Comparison of ENCODE assay signal across 13 cellular contexts in genomic region chr7:128832880-128833147, GRCh38. TPM values are rescaled to one million over a fixed set of nuclear protein-coding genes. Genes with fewer than 3 reads are reported as not detected.
DNase-seq lines count a peak whose midpoint lies in the region; ATAC-seq and TF ChIP-seq lines count a peak whose summit lies in the region.
"Had no signal": no experiment of that assay in that cellular context is flagged by ENCODE, and none has a peak within 500 bp of the region (broad histone marks: within the 10 kb centered on the region; RNA-seq: fewer than 3 reads in every experiment).

No MANE protein-coding gene starts in this region.

- no peak overlapping the region for H3K4me3 Mint-ChIP-seq in CD8-positive, alpha-beta memory T cell
- no peak overlapping the region for H3K4me3 Mint-ChIP-seq in T-helper 2 cell treated with Interferon-gamma antibody and Interleukin-4, amounts not matched to agents 5 μg/mL and 100 μg/mL, for 36 hours
- H3K4me3 Mint-ChIP-seq: activated CD8-positive, alpha-beta memory T cell treated with anti-CD3 and anti-CD28 coated beads, Interleukin-2, amount 10 ng/mL, durations not matched to agents 7 days and 5 days had no signal

- H3K36me3 Mint-ChIP-seq in CD8-positive, alpha-beta memory T cell = no peaks in the 10 kb centered on the region
- H3K36me3 Mint-ChIP-seq in T-helper 2 cell treated with Interferon-gamma antibody and Interleukin-4, amounts not matched to agents 5 μg/mL and 100 μg/mL, for 36 hours (ENCODE audit: low read depth) = no peaks in the 10 kb centered on the region
- H3K36me3 Mint-ChIP-seq: activated CD8-positive, alpha-beta memory T cell treated with anti-CD3 and anti-CD28 coated beads, Interleukin-2, amount 10 ng/mL, durations not matched to agents 7 days and 5 days had no signal

- H3K4me3 ChIP-seq in CD8-positive, alpha-beta memory T cell (ENCODE audit: low read length) = no peak overlapping the region
- H3K4me3 ChIP-seq in ascending aorta (peak overlapping the region; percentile 71 to 88), iPS-11a (ENCODE audit: low read depth, low read length) (peak overlapping the region; percentile 58), skeletal muscle cell (ENCODE audit: low read depth, low read length) (peak overlapping the region; percentile 98)
- H3K4me3 ChIP-seq: spleen had no signal

- peaks cover 6 to 21% (median 12%) of the 10 kb centered on the region in 3 donors for H3K4me1 Mint-ChIP-seq in CD8-positive, alpha-beta memory T cell
- peaks cover 2% of the 10 kb centered on the region for H3K4me1 Mint-ChIP-seq in T-helper 2 cell treated with Interferon-gamma antibody and Interleukin-4, amounts not matched to agents 5 μg/mL and 100 μg/mL, for 36 hours (ENCODE audit: low read depth)

- H3K4me1 ChIP-seq in CD8-positive, alpha-beta memory T cell (ENCODE audit: insufficient read depth, low read length) = peaks cover 7% of the 10 kb centered on the region
- peaks cover 9 to 44% of the 10 kb centered on the region in 2 donors for H3K4me1 ChIP-seq in ascending aorta

- DNase-seq in CD8-positive, alpha-beta memory T cell = no peak
- DNase-seq in ascending aorta (ENCODE audit: low spot score in 2 of 2) (no peak), skeletal muscle cell (ENCODE audit: low read depth) (no peak)
- DNase-seq in T-helper 2 cell treated with Interferon-gamma antibody and Interleukin-4, amounts not matched to agents 5 μg/mL and 100 μg/mL, for 36 hours (ENCODE audit: low spot score) = no peak
- DNase-seq: activated CD8-positive, alpha-beta memory T cell treated with anti-CD3 and anti-CD28 coated beads, Interleukin-2, amount 10 ng/mL, durations not matched to agents 7 days and 5 days; NCI-H510A treated with DMSO at 0.1 percent for 48 hours; SW 1271 had no signal

- peak overlapping the region; percentile 74 for H3K27ac ChIP-seq in CD8-positive, alpha-beta memory T cell (ENCODE audit: low read depth, low read length)
- H3K27ac ChIP-seq in ascending aorta = peak overlapping the region; percentile 92 to 95
- H3K27ac ChIP-seq: spleen had no signal

- H3K27ac Mint-ChIP-seq in CD8-positive, alpha-beta memory T cell = no peak overlapping the region
- no peak overlapping the region for H3K27ac Mint-ChIP-seq in T-helper 2 cell treated with Interferon-gamma antibody and Interleukin-4, amounts not matched to agents 5 μg/mL and 100 μg/mL, for 36 hours
- H3K27ac Mint-ChIP-seq: activated CD8-positive, alpha-beta memory T cell treated with anti-CD3 and anti-CD28 coated beads, Interleukin-2, amount 10 ng/mL, durations not matched to agents 7 days and 5 days had no signal

- H3K9me3 ChIP-seq in CD8-positive, alpha-beta memory T cell (ENCODE audit: low read length) = no peaks in the 10 kb centered on the region
- no peaks in the 10 kb centered on the region for H3K9me3 ChIP-seq in ascending aorta
- H3K9me3 ChIP-seq: spleen had no signal

- intact Hi-C loops in ascending aorta (cut with DNase I) = loop anchor here (5.0 kb wide), 2 partner anchors 76 to 994 kb away; no protein-coding TSS in a partner anchor

- no peaks in the 10 kb centered on the region for H3K36me3 ChIP-seq in CD8-positive, alpha-beta memory T cell (ENCODE audit: insufficient read depth, low read length)
- peaks cover 11 to 15% of the 10 kb centered on the region in 2 donors for H3K36me3 ChIP-seq in ascending aorta
- H3K36me3 ChIP-seq: spleen had no signal

- peaks cover 15% of the 10 kb centered on the region for H3K27me3 ChIP-seq in CD8-positive, alpha-beta memory T cell (ENCODE audit: insufficient read depth, low read length, poor library complexity, severe bottlenecking)
- no peaks in the 10 kb centered on the region for H3K27me3 ChIP-seq in ascending aorta

- H3K27me3 Mint-ChIP-seq in CD8-positive, alpha-beta memory T cell = peaks cover 20 to 28% of the 10 kb centered on the region in 2 donors
- peaks cover 45% of the 10 kb centered on the region for H3K27me3 Mint-ChIP-seq in T-helper 2 cell treated with Interferon-gamma antibody and Interleukin-4, amounts not matched to agents 5 μg/mL and 100 μg/mL, for 36 hours (ENCODE audit: low read depth)

- POLR2A ChIA-PET in CD8-positive, alpha-beta memory T cell (lab: Charles Lee) = no interaction called here

- no peaks in the 10 kb centered on the region for H3K9me3 Mint-ChIP-seq in CD8-positive, alpha-beta memory T cell
- H3K9me3 Mint-ChIP-seq in T-helper 2 cell treated with Interferon-gamma antibody and Interleukin-4, amounts not matched to agents 5 μg/mL and 100 μg/mL, for 36 hours = no peaks in the 10 kb centered on the region

- CTCF ChIA-PET in CD8-positive, alpha-beta memory T cell (lab: Charles Lee) = interaction anchor here (1.4 kb wide), 1 partner anchor 9 kb away, joined by 4 read pairs; no protein-coding TSS in a partner anchor

- no peak for ATAC-seq in HG03342 (IDR thresholded peaks at IDR 0.05; ENCODE audit: unreplicated experiment)
- ATAC-seq in HG03196 (IDR thresholded peaks at IDR 0.05; ENCODE audit: unreplicated experiment) = no peak
- no peak for ATAC-seq in GM18909 (IDR thresholded peaks at IDR 0.05; ENCODE audit: poor library complexity, unreplicated experiment)
- ATAC-seq: activated CD8-positive, alpha-beta memory T cell treated with anti-CD3 and anti-CD28 coated beads, Interleukin-2, amount 10 ng/mL, durations not matched to agents 7 days and 5 days had no signal

- TF ChIP-seq CTCF in ascending aorta (IDR thresholded peaks at IDR 0.05) = no peak

RNA-seq across cellular contexts. Expression of gene FLNC, which starts 2.6 kb away (rescaled TPM):
- total RNA-seq in CD8-positive, alpha-beta memory T cell = not detected
- not detected for polyA plus RNA-seq in CD8-positive, alpha-beta memory T cell
- 117 TPM for total RNA-seq in ascending aorta
- total RNA-seq: activated CD8-positive, alpha-beta memory T cell treated with anti-CD3 and anti-CD28 coated beads, Interleukin-2, amount 10 ng/mL, durations not matched to agents 7 days and 5 days had no signal

RNA-seq across cellular contexts. Expression of gene ATP6V1F, which starts 29.8 kb away (rescaled TPM):
- total RNA-seq in CD8-positive, alpha-beta memory T cell = 100 to 1,000 TPM; 145 to 147 TPM
- polyA plus RNA-seq in CD8-positive, alpha-beta memory T cell = 295 TPM
- 142 TPM for total RNA-seq in ascending aorta

RNA-seq across cellular contexts. Expression of gene CCDC136, which starts 41.0 kb away (rescaled TPM):
- total RNA-seq in CD8-positive, alpha-beta memory T cell = 1 to 10 TPM; 8.7 to 9.0 TPM
- polyA plus RNA-seq in CD8-positive, alpha-beta memory T cell = 2.6 TPM
- total RNA-seq in ascending aorta = 0.64 TPM

RNA-seq across cellular contexts. Expression of gene OPN1SW, which starts 57.2 kb away (rescaled TPM):
- not detected for total RNA-seq in CD8-positive, alpha-beta memory T cell
- polyA plus RNA-seq in CD8-positive, alpha-beta memory T cell = not detected
- total RNA-seq in ascending aorta = not detected
- total RNA-seq: activated CD8-positive, alpha-beta memory T cell treated with anti-CD3 and anti-CD28 coated beads, Interleukin-2, amount 10 ng/mL, durations not matched to agents 7 days and 5 days; spleen had no signal
- polyA plus RNA-seq: keratinocyte, spleen had no signal

Comparison
In these comparisons a context has a peak if more than half of its experiments do, and no peak if none do; other contexts are left out.
1. RNA of gene FLNC, which starts 2.6 kb away (total RNA-seq): 117 TPM in ascending aorta (single experiment); not detected in CD8-positive, alpha-beta memory T cell; every median in the first group is over 100 times any median in the second.